ENCODE assay signal across 27 cellular contexts in genomic region chr5:74665823-74666222, GRCh38.
"Had no signal": no experiment of that assay in that cellular context is flagged by ENCODE, and none has a peak within 500 bp of the region (broad histone marks: within the 10 kb centered on the region; RNA-seq: fewer than 3 reads in every experiment).

No MANE protein-coding gene starts in this region.

- H3K9me3 Mint-ChIP-seq: natural killer cell treated with Interleukin-12 subunit alpha and Interleukin-12 subunit beta and Interleukin-15 and Interleukin-18, amount 100 ng/mL, for 72 hours; neural progenitor cell; stimulated activated naive CD8-positive, alpha-beta T cell treated with anti-CD3 and anti-CD28 coated beads, Interleukin-15, amount 100 ng/mL, for 72 hours had no signal

- H3K27ac ChIP-seq: esophagus squamous epithelium, heart right ventricle, neural progenitor cell, parathyroid adenoma, right lobe of liver, suprapubic skin, thyroid gland, vagina had no signal

- H3K4me1 Mint-ChIP-seq: memory B cell; naive B cell; stimulated activated naive CD8-positive, alpha-beta T cell treated with anti-CD3 and anti-CD28 coated beads, Interleukin-15, amount 100 ng/mL, for 72 hours had no signal

- H3K4me1 ChIP-seq: esophagus squamous epithelium, neural progenitor cell, parathyroid adenoma, right lobe of liver, suprapubic skin, thyroid gland had no signal

- H3K9me3 ChIP-seq: esophagus squamous epithelium, mucosa of descending colon, right lobe of liver, suprapubic skin, thyroid gland, vagina had no signal

- H3K36me3 Mint-ChIP-seq: natural killer cell treated with Interleukin-12 subunit alpha and Interleukin-12 subunit beta and Interleukin-15 and Interleukin-18, amount 100 ng/mL, for 72 hours; neural progenitor cell had no signal

- H3K4me3 Mint-ChIP-seq: memory B cell; naive B cell; natural killer cell treated with Interleukin-12 subunit alpha and Interleukin-12 subunit beta and Interleukin-15 and Interleukin-18, amount 100 ng/mL, for 72 hours; neural progenitor cell; stimulated activated naive CD8-positive, alpha-beta T cell treated with anti-CD3 and anti-CD28 coated beads, Interleukin-15, amount 100 ng/mL, for 72 hours had no signal

- H3K27me3 ChIP-seq: esophagus squamous epithelium, heart right ventricle, neural progenitor cell, right lobe of liver, suprapubic skin, thyroid gland, vagina had no signal

- DNase-seq: effector CD8-positive, alpha-beta T cell; erythroblast; esophagus squamous epithelium; foreskin melanocyte; glutamatergic neuron; heart right ventricle; hypothalamus; kidney; mucosa of descending colon; naive B cell; right lobe of liver; small intestine; stimulated activated CD4-positive, alpha-beta T cell treated with anti-CD3 and anti-CD28 coated beads, Interleukin-15, amount 100 ng/mL, for 24 hours; stimulated activated CD4-positive, alpha-beta T cell treated with anti-CD3 and anti-CD28 coated beads, Interleukin-4, amount 100 ng/mL, for 1 hour; stimulated activated CD8-positive, alpha-beta memory T cell treated with anti-CD3 and anti-CD28 coated beads, Interleukin-4, amount 100 ng/mL, for 48 hours; stimulated activated naive CD4-positive, alpha-beta T cell; stimulated activated naive CD8-positive, alpha-beta T cell treated with anti-CD3 and anti-CD28 coated beads, Interleukin-15, amount 100 ng/mL, for 72 hours; thyroid gland; trophoblast cell had no signal

- H3K36me3 ChIP-seq: esophagus squamous epithelium, heart right ventricle, neural progenitor cell, right lobe of liver, suprapubic skin, thyroid gland, vagina had no signal

- H3K27ac Mint-ChIP-seq: memory B cell; naive B cell; natural killer cell treated with Interleukin-12 subunit alpha and Interleukin-12 subunit beta and Interleukin-15 and Interleukin-18, amount 100 ng/mL, for 72 hours; neural progenitor cell; progenitor cell of endocrine pancreas; stimulated activated naive CD8-positive, alpha-beta T cell treated with anti-CD3 and anti-CD28 coated beads, Interleukin-15, amount 100 ng/mL, for 72 hours had no signal

- H3K4me3 ChIP-seq: esophagus squamous epithelium, heart right ventricle, lung, mucosa of descending colon, neural progenitor cell, right lobe of liver, suprapubic skin, thyroid gland, vagina had no signal
